ENCODE assay signal across 28 cellular contexts in the genomic region with DNA sequence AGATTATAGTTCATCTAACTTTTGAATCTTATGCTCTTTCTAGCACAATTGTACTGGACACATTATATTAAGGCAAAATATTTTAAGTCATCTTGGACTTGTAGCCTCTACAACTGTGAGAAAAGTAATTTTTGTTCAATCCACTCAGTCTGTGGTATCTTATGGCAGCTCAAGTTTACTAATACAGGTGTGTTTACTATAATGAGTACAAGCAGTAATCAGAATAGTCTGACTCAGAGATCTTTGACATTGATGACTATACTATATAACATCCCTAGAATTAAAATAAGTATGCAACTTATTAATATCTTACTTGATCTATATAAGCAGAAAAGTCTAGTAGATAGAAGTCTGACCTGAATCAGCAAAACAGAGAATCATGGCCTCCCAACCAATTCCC. TPM values are rescaled to one million over a fixed set of nuclear protein-coding genes. Genes with fewer than 3 reads are reported as not detected.
"Had no signal": no experiment of that assay in that cellular context is flagged by ENCODE, and none has a peak within 500 bp of the region (broad histone marks: within the 10 kb centered on the region; RNA-seq: fewer than 3 reads in every experiment).

No MANE protein-coding gene starts in this region.

- H3K9me3 Mint-ChIP-seq: activated CD8-positive, alpha-beta T cell treated with anti-CD3 and anti-CD28 coated beads for 36 hours; activated T-cell treated with anti-CD3 and anti-CD28 coated beads, Interleukin-2, amount 50 U/mL, for 4 hours; effector memory CD8-positive, alpha-beta T cell; stimulated activated naive CD8-positive, alpha-beta T cell treated with anti-CD3 and anti-CD28 coated beads, Interleukin-15, Interleukin-2, amounts not matched to agents 100 ng/mL and 50 ng/mL, for 24 hours had no signal

- DNase-seq: activated CD4-positive, alpha-beta T cell treated with anti-CD3 and anti-CD28 coated beads, Interleukin-2, amount 10 ng/mL, durations not matched to agents 7 days and 5 days; activated CD8-positive, alpha-beta T cell treated with anti-CD3 and anti-CD28 coated beads for 36 hours; activated effector memory CD4-positive, alpha-beta T cell treated with Interleukin-2 at 50 U/mL for 16 hours; activated naive CD4-positive, alpha-beta T cell treated with Interleukin-2 at 50 U/mL for 16 hours; activated T-cell treated with anti-CD3 and anti-CD28 coated beads, Interleukin-2, amount 50 U/mL, for 4 hours; effector memory CD8-positive, alpha-beta T cell; head of caudate nucleus; hippocampal formation; left ventricle myocardium inferior; mucosa of descending colon; ovary; right lobe of liver; SK-N-SH; stimulated activated CD4-positive, alpha-beta T cell treated with anti-CD3 and anti-CD28 coated beads, Interleukin-2, amount 100 ng/mL, for 48 hours; SW 1271; upper lobe of right lung had no signal

- ATAC-seq: mucosa of descending colon, right lobe of liver, upper lobe of right lung had no signal

- H3K27ac Mint-ChIP-seq: activated CD4-positive, alpha-beta T cell treated with anti-CD3 and anti-CD28 coated beads, Interleukin-2, amount 10 ng/mL, durations not matched to agents 7 days and 5 days; activated CD8-positive, alpha-beta T cell treated with anti-CD3 and anti-CD28 coated beads for 36 hours; brain; effector memory CD8-positive, alpha-beta T cell; progenitor cell of endocrine pancreas; stimulated activated naive CD8-positive, alpha-beta T cell treated with anti-CD3 and anti-CD28 coated beads, Interleukin-15, Interleukin-2, amounts not matched to agents 100 ng/mL and 50 ng/mL, for 24 hours had no signal

- H3K36me3 Mint-ChIP-seq: activated naive CD8-positive, alpha-beta T cell; brain had no signal

RNA-seq across cellular contexts. Expression of a gene that starts 40.7 kb away (rescaled TPM):
- total RNA-seq: ascending aorta, cardiac septum, cerebellum, endothelial cell of umbilical vein, fibroblast of lung, fibroblast of villous mesenchyme, myocyte had no signal
- polyA plus RNA-seq: endothelial cell of umbilical vein, fibroblast of lung, neural cell had no signal
